In the genomic region with DNA sequence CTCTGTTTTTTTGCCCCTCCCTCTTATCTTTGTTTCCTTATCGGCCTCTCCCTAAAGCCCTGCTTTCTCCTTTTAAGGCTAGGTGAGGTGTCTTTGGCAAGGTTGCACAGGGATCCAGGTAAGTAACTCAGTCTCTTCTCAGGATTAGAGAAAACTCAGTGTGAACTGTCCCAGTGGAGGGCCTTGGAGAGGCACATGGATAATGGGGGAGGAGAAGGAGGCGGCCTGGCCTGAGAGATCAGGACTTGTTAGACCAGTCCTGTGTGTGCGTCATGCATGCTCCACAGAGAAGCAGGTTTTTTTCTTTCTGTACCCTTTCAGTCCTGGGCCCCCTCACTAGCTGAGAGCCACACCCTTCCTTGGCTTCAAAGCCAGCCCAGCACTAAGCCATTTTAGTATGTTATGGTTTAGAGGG, we compare ENCODE assay signal across 12 cellular contexts. TPM values are rescaled to one million over a fixed set of nuclear protein-coding genes. Genes with fewer than 3 reads are reported as not detected.
DNase-seq lines count a peak whose midpoint lies in the region; ATAC-seq and TF ChIP-seq lines count a peak whose summit lies in the region.
"Had no signal": no experiment of that assay in that cellular context is flagged by ENCODE, and none has a peak within 500 bp of the region (broad histone marks: within the 10 kb centered on the region; RNA-seq: fewer than 3 reads in every experiment).

No MANE protein-coding gene starts in this region.

- H3K36me3 Mint-ChIP-seq in activated CD4-positive, alpha-beta T cell treated with anti-CD3 and anti-CD28 coated beads, Interleukin-2, amount 10 ng/mL, durations not matched to agents 7 days and 5 days (ENCODE audit: low read depth): no peaks in the 10 kb centered on the region

- no peaks in the 10 kb centered on the region for H3K9me3 Mint-ChIP-seq in activated CD4-positive, alpha-beta T cell treated with anti-CD3 and anti-CD28 coated beads, Interleukin-2, amount 10 ng/mL, durations not matched to agents 7 days and 5 days
- H3K9me3 Mint-ChIP-seq: stimulated activated naive B cell treated with anti-CD40 and anti-IgM and Interleukin-4, amounts not matched to agents 10 μg/mL and 1 μg/mL and 100 μg/mL, for 72 hours had no signal

- H3K4me3 ChIP-seq in epithelial cell of esophagus (ENCODE audit: low read length): no peak overlapping the region
- no peak overlapping the region for H3K4me3 ChIP-seq in upper lobe of right lung

- CTCF ChIA-PET in activated CD4-positive, alpha-beta T cell treated with anti-CD3 and anti-CD28 coated beads, Interleukin-2, amount 10 ng/mL, durations not matched to agents 7 days and 5 days (lab: Charles Lee): interaction anchor here (1.3 to 3.0 kb wide), 3 partner anchors 11 to 19 kb away, joined by 3 to 14 read pairs (median 5); no protein-coding TSS in a partner anchor

- POLR2A ChIA-PET in activated CD4-positive, alpha-beta T cell treated with anti-CD3 and anti-CD28 coated beads, Interleukin-2, amount 10 ng/mL, durations not matched to agents 7 days and 5 days (lab: Charles Lee): no interaction called here

- peak; percentile 89 for ATAC-seq in upper lobe of right lung
- ATAC-seq: stimulated activated naive B cell treated with anti-CD40 and anti-IgM and Interleukin-4, amounts not matched to agents 10 μg/mL and 1 μg/mL and 100 μg/mL, for 72 hours had no signal

- H3K4me1 ChIP-seq in upper lobe of right lung: peaks cover 91% of the 10 kb centered on the region

- no peaks in the 10 kb centered on the region for H3K27me3 ChIP-seq in upper lobe of right lung

- intact Hi-C loops in upper lobe of right lung (cut with DNase I): no loop called here

- H3K9me3 ChIP-seq in upper lobe of right lung: no peaks in the 10 kb centered on the region

- DNase-seq in NCI-H2029 (lab: John Stamatoyannopoulos, UW) (peak; percentile 18), NCI-H2029 treated with DMSO at 0.1 percent for 48 hours (lab: John Stamatoyannopoulos, UW) (no peak), epithelial cell of esophagus (ENCODE audit: low read depth) (peak; percentile 90), mucosa of gallbladder (ENCODE audit: low spot score) (peak; percentile 73), upper lobe of right lung (peak; percentile 78), NCI-H226 (no peak)
- no peak for DNase-seq in activated CD4-positive, alpha-beta T cell treated with anti-CD3 and anti-CD28 coated beads, Interleukin-2, amount 10 ng/mL, durations not matched to agents 7 days and 5 days
- no peak for DNase-seq in activated effector memory CD4-positive, alpha-beta T cell treated with Interleukin-2 at 50 U/mL for 16 hours
- DNase-seq: activated CD8-positive, alpha-beta memory T cell treated with anti-CD3 and anti-CD28 coated beads for 24 hours; posterior cingulate gyrus; stimulated activated naive B cell treated with anti-CD40 and anti-IgM and Interleukin-4, amounts not matched to agents 10 μg/mL and 1 μg/mL and 100 μg/mL, for 72 hours had no signal

- no peaks in the 10 kb centered on the region for H3K27me3 Mint-ChIP-seq in activated CD4-positive, alpha-beta T cell treated with anti-CD3 and anti-CD28 coated beads, Interleukin-2, amount 10 ng/mL, durations not matched to agents 7 days and 5 days
- H3K27me3 Mint-ChIP-seq: stimulated activated naive B cell treated with anti-CD40 and anti-IgM and Interleukin-4, amounts not matched to agents 10 μg/mL and 1 μg/mL and 100 μg/mL, for 72 hours had no signal

- H3K4me1 Mint-ChIP-seq in activated CD4-positive, alpha-beta T cell treated with anti-CD3 and anti-CD28 coated beads, Interleukin-2, amount 10 ng/mL, durations not matched to agents 7 days and 5 days: peaks cover 22% of the 10 kb centered on the region

- H3K27ac ChIP-seq in upper lobe of right lung: peak overlapping the region; percentile 89

- no peaks in the 10 kb centered on the region for H3K36me3 ChIP-seq in upper lobe of right lung

- TF ChIP-seq CTCF in epithelial cell of esophagus (IDR thresholded peaks at IDR 0.05; ENCODE audit: insufficient read depth, low read depth, low read length, missing control alignments) (no peak), upper lobe of right lung (IDR thresholded peaks at IDR 0.05) (no peak)

- no peak overlapping the region for H3K4me3 Mint-ChIP-seq in activated CD4-positive, alpha-beta T cell treated with anti-CD3 and anti-CD28 coated beads, Interleukin-2, amount 10 ng/mL, durations not matched to agents 7 days and 5 days
- H3K4me3 Mint-ChIP-seq: stimulated activated naive B cell treated with anti-CD40 and anti-IgM and Interleukin-4, amounts not matched to agents 10 μg/mL and 1 μg/mL and 100 μg/mL, for 72 hours had no signal

- H3K27ac Mint-ChIP-seq in activated CD4-positive, alpha-beta T cell treated with anti-CD3 and anti-CD28 coated beads, Interleukin-2, amount 10 ng/mL, durations not matched to agents 7 days and 5 days: no peak overlapping the region
- H3K27ac Mint-ChIP-seq: stimulated activated naive B cell treated with anti-CD40 and anti-IgM and Interleukin-4, amounts not matched to agents 10 μg/mL and 1 μg/mL and 100 μg/mL, for 72 hours had no signal

RNA-seq across cellular contexts. Expression of gene CTNND1, which starts 19.9 kb away (rescaled TPM):
- total RNA-seq in mucosa of gallbladder (238 TPM), upper lobe of right lung (245 TPM)
- 1 to 10 TPM; 5.1 TPM for total RNA-seq in activated CD4-positive, alpha-beta T cell treated with anti-CD3 and anti-CD28 coated beads, Interleukin-2, amount 10 ng/mL, durations not matched to agents 7 days and 5 days

RNA-seq across cellular contexts. Expression of gene BTBD18, which starts 29.9 kb away (rescaled TPM):
- total RNA-seq in mucosa of gallbladder (not detected), upper lobe of right lung (not detected)
- total RNA-seq in activated CD4-positive, alpha-beta T cell treated with anti-CD3 and anti-CD28 coated beads, Interleukin-2, amount 10 ng/mL, durations not matched to agents 7 days and 5 days: not detected
- total RNA-seq: dermis microvascular lymphatic vessel endothelial cell had no signal

RNA-seq across cellular contexts. Expression of gene SELENOH, which starts 40.2 kb away (rescaled TPM):
- total RNA-seq in mucosa of gallbladder: 120 TPM
- 103 TPM for total RNA-seq in upper lobe of right lung
- 100 to 1,000 TPM; 129 to 181 TPM for total RNA-seq in activated CD4-positive, alpha-beta T cell treated with anti-CD3 and anti-CD28 coated beads, Interleukin-2, amount 10 ng/mL, durations not matched to agents 7 days and 5 days

Comparison
In these comparisons a context has a peak if more than half of its experiments do, and no peak if none do; other contexts are left out.
1. DNase-seq: peak in NCI-H2029 (single experiment), epithelial cell of esophagus (single experiment), mucosa of gallbladder (single experiment) and upper lobe of right lung (single experiment); none in NCI-H2029 treated with DMSO at 0.1 percent for 48 hours (single experiment), activated CD4-positive, alpha-beta T cell treated with anti-CD3 and anti-CD28 coated beads, Interleukin-2, amount 10 ng/mL, durations not matched to agents 7 days and 5 days (single experiment), activated effector memory CD4-positive, alpha-beta T cell treated with Interleukin-2 at 50 U/mL for 16 hours (single experiment) and NCI-H226 (single experiment).
2. RNA of gene CTNND1, which starts 19.9 kb away (total RNA-seq): 245 TPM in upper lobe of right lung (single experiment) and 238 TPM in mucosa of gallbladder (single experiment); 5.1 TPM in activated CD4-positive, alpha-beta T cell treated with anti-CD3 and anti-CD28 coated beads, Interleukin-2, amount 10 ng/mL, durations not matched to agents 7 days and 5 days; every median in the first group is over 10 times any median in the second.